Comparison of ENCODE assay signal across 7 cellular contexts in genomic region chr7:98280791-98281756, GRCh38. TPM values are rescaled to one million over a fixed set of nuclear protein-coding genes. Genes with fewer than 3 reads are reported as not detected.
DNase-seq lines count a peak whose midpoint lies in the region; ATAC-seq and TF ChIP-seq lines count a peak whose summit lies in the region.

BRI3 (plus strand) TSS chr7:98281686; CDS start chr7:98281796, 110 bp downstream.

- peak within 1 kb of the TSS; percentile 59 for H3K27ac ChIP-seq in iPS-18a (ENCODE audit: low read length)

- H3K27me3 Mint-ChIP-seq in brain: peaks cover 4% of the 10 kb centered on the region

- H3K4me2 ChIP-seq in skeletal muscle satellite cell (ENCODE audit: low read length): peak within 1 kb of the TSS; percentile 94

- peaks cover 44% of the 10 kb centered on the region for H3K4me1 Mint-ChIP-seq in brain

- H3K4me3 Mint-ChIP-seq in brain: peak within 1 kb of the TSS; percentile 87 to 97 (median 93)

- H3K9me3 Mint-ChIP-seq in brain: no peaks in the 10 kb centered on the region

- DNase-seq in NCI-H2107 (lab: John Stamatoyannopoulos, UW): peak; percentile 91
- DNase-seq in UCSD-AML1 (lab: John Stamatoyannopoulos, UW; ENCODE audit: unreplicated experiment): peak; percentile 86

- H3K9me3 ChIP-seq in iPS-18a (ENCODE audit: control insufficient read depth, low read depth, low read length) (no peaks in the 10 kb centered on the region), skeletal muscle satellite cell (replicated peaks; ENCODE audit: low read length) (no peaks in the 10 kb centered on the region)

- peaks cover 3% of the 10 kb centered on the region for H3K4me1 ChIP-seq in iPS-18a (ENCODE audit: control insufficient read depth, low read depth, low read length)
- peaks cover 33% of the 10 kb centered on the region for H3K4me1 ChIP-seq in skeletal muscle satellite cell (ENCODE audit: control insufficient read depth, insufficient read depth, low read length)

- H3K4me3 ChIP-seq in iPS-18a (ENCODE audit: low read length) (peak within 1 kb of the TSS; percentile 83), skeletal muscle satellite cell (ENCODE audit: low read length) (peak within 1 kb of the TSS; percentile 87)

- H3K36me3 ChIP-seq in iPS-18a (ENCODE audit: control insufficient read depth, low read depth, low read length): no peaks in the 10 kb centered on the region
- peaks cover 32% of the 10 kb centered on the region for H3K36me3 ChIP-seq in skeletal muscle satellite cell (ENCODE audit: insufficient read depth, low read length)

- peak within 1 kb of the TSS; percentile 78 to 97 (median 94) for H3K27ac Mint-ChIP-seq in brain

- H3K27me3 ChIP-seq in iPS-18a (ENCODE audit: control insufficient read depth, insufficient read depth, low read length): peaks cover 8% of the 10 kb centered on the region
- H3K27me3 ChIP-seq in skeletal muscle satellite cell (ENCODE audit: control insufficient read depth, insufficient read depth, low read length): no peaks in the 10 kb centered on the region

- peak; percentile 44 for ATAC-seq in GM18508 (IDR thresholded peaks at IDR 0.05; ENCODE audit: insufficient read depth, unreplicated experiment)
- peak; percentile 75 for ATAC-seq in HG02970 (IDR thresholded peaks at IDR 0.05; ENCODE audit: low FRiP score, unreplicated experiment)

- no peak for TF ChIP-seq CTCF in brain (conservative IDR thresholded peaks at IDR 0.05)

- peaks cover 9% of the 10 kb centered on the region for H3K36me3 Mint-ChIP-seq in brain

- H3K9ac ChIP-seq in iPS-18a (ENCODE audit: low read length) (peak within 1 kb of the TSS; percentile 71), skeletal muscle satellite cell (ENCODE audit: low read depth, low read length) (peak within 1 kb of the TSS; percentile 94)

RNA-seq across cellular contexts. Expression of gene BRI3, which starts in this region (rescaled TPM):
- 145 TPM for polyA plus RNA-seq in brain (ENCODE audit: insufficient read depth, low read depth, low replicate concordance)
- 93.0 and 95.3 TPM in 2 replicates for total RNA-seq in skeletal muscle satellite cell (2012; rRNA removed)

Comparison
In these comparisons a context has a peak if more than half of its experiments do, and no peak if none do; other contexts are left out.
1. Peak in every context shown above with its lines: DNase-seq, ATAC-seq, H3K4me3 ChIP-seq and H3K27ac ChIP-seq.